Comparison of ENCODE assay signal across 16 cellular contexts in the genomic region with DNA sequence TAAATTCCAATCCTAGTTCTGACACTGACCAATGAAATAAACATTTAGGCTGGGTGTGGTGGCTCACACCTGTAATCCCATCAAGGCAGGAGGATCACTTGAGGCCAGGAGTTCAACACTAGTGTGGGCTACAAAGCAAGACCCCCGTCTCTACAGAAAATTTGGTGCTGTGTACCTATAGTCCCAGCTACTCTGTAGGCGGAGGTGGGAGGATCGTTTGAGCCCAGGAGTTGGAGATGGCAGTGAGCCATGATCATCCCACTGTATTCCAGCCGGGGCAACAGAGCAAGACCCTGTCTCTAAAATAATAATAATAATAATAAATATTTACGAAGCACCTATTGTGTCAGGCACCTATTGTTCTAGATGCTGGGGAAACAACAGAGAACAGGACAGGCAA. TPM values are rescaled to one million over a fixed set of nuclear protein-coding genes. Genes with fewer than 3 reads are reported as not detected.
"Had no signal": no experiment of that assay in that cellular context is flagged by ENCODE, and none has a peak within 500 bp of the region (broad histone marks: within the 10 kb centered on the region; RNA-seq: fewer than 3 reads in every experiment).

No MANE protein-coding gene starts in this region.

- ATAC-seq: activated CD4-positive, CD25-positive, alpha-beta regulatory T cell treated with anti-CD3 and anti-CD28 coated beads, Interleukin-2, amount 50 U/mL, for 24 hours; esophagus mucosa; left cardiac atrium; sciatic nerve had no signal

- H3K9me3 Mint-ChIP-seq: dendritic cell treated with granulocyte-macrophage colony-stimulating factor and Interleukin-4, amounts not matched to agents 40 ng/mL and 50 ng/mL, for 4 days; T-helper 2 cell treated with Interferon-gamma antibody and Interleukin-4, amounts not matched to agents 5 μg/mL and 100 μg/mL, for 36 hours had no signal

- H3K9me3 ChIP-seq: transverse colon had no signal

- H3K4me3 ChIP-seq: lung, transverse colon had no signal

- H3K27me3 Mint-ChIP-seq: dendritic cell treated with granulocyte-macrophage colony-stimulating factor and Interleukin-4, amounts not matched to agents 40 ng/mL and 50 ng/mL, for 4 days had no signal

- H3K27ac ChIP-seq: brain microvascular endothelial cell, transverse colon had no signal

- H3K27ac Mint-ChIP-seq: dendritic cell treated with granulocyte-macrophage colony-stimulating factor and Interleukin-4, amounts not matched to agents 40 ng/mL and 50 ng/mL, for 4 days had no signal

- H3K4me3 Mint-ChIP-seq: dendritic cell treated with granulocyte-macrophage colony-stimulating factor and Interleukin-4, amounts not matched to agents 40 ng/mL and 50 ng/mL, for 4 days; T-helper 2 cell treated with Interferon-gamma antibody and Interleukin-4, amounts not matched to agents 5 μg/mL and 100 μg/mL, for 36 hours had no signal

- DNase-seq: activated naive CD4-positive, alpha-beta T cell treated with Interleukin-2 at 50 U/mL for 16 hours; brain microvascular endothelial cell; cerebellar nuclear complex; left cardiac atrium; stimulated activated CD4-positive, alpha-beta T cell treated with anti-CD3 and anti-CD28 coated beads, Interleukin-12 subunit alpha, Interleukin-12 subunit beta, amount 100 ng/mL, for 4 hours; stimulated activated CD4-positive, alpha-beta T cell treated with anti-CD3 and anti-CD28 coated beads, Interleukin-4, amount 100 ng/mL, for 1 hour; stimulated activated CD8-positive, alpha-beta memory T cell treated with anti-CD3 and anti-CD28 coated beads, Interleukin-4, amount 100 ng/mL, for 48 hours; transverse colon had no signal

- H3K27me3 ChIP-seq: brain microvascular endothelial cell, transverse colon had no signal

RNA-seq across cellular contexts. Expression of a gene that starts 22.6 kb away (rescaled TPM):
- total RNA-seq: pulmonary artery endothelial cell had no signal
- polyA plus RNA-seq: neural cell had no signal
